ENCODE assay signal across 27 cellular contexts in the genomic region with DNA sequence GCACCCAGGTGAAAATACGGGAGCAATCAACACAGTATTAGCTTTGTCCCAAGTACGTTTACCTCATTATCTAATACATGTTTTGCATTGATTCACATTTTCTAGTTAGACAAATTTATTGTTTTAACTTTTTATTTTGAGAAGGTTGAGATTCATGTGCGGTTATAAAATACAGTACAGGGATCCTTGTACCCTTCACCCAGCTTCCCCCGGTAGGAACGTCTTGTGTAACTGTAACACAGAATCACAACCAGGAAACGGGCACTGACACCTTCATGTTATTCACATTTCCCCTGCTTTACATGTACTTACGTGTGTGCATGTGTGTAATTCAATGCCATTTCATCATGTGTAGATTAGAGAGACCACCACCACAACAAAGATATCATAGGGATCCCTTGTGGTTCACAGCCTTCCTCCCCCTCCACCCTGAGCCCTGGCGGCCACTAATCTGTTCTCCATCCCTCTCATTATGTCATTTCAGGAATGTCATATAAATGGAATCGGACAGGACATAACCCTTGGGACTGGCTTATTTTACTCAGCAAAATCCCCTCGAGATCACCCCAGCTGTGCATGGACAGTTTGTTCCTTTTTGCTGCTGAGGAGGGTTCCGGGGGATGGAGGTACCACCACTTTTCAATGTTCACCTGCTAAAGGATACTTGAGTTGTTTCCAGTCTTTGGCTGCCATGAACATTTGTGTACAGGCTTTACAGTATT. TPM values are rescaled to one million over a fixed set of nuclear protein-coding genes. Genes with fewer than 3 reads are reported as not detected.
"Had no signal": no experiment of that assay in that cellular context is flagged by ENCODE, and none has a peak within 500 bp of the region (broad histone marks: within the 10 kb centered on the region; RNA-seq: fewer than 3 reads in every experiment).

No MANE protein-coding gene starts in this region.

- ATAC-seq: K562 had no signal

- H3K9me3 Mint-ChIP-seq: activated T-helper 1 cell treated with anti-CD3 and anti-CD28 coated beads, Interleukin-12 subunit alpha, Interleukin-12 subunit beta, Interleukin-2, Interleukin-4 antibody, amounts not matched to agents 30 ng/mL and 10 ng/mL and 1 ng/mL, durations not matched to agents 14 hours and 24 hours and 36 hours; T-helper 1 cell treated with Interleukin-12 subunit alpha and Interleukin-12 subunit beta and Interleukin-4 antibody, amounts not matched to agents 30 μg/mL and 1 μg/mL, for 36 hours had no signal

- H3K27me3 ChIP-seq: Peyer's patch had no signal

- H3K27ac Mint-ChIP-seq: activated CD8-positive, alpha-beta memory T cell treated with anti-CD3 and anti-CD28 coated beads, Interleukin-2, amount 10 ng/mL, durations not matched to agents 7 days and 5 days; activated naive CD8-positive, alpha-beta T cell; activated T-cell treated with anti-CD3 and anti-CD28 coated beads, Interleukin-2, amount 50 U/mL, for 24 hours; activated T-helper 1 cell treated with anti-CD3 and anti-CD28 coated beads, Interleukin-12 subunit alpha, Interleukin-12 subunit beta, Interleukin-2, Interleukin-4 antibody, amounts not matched to agents 30 ng/mL and 10 ng/mL and 1 ng/mL, durations not matched to agents 14 hours and 24 hours and 36 hours; brain; T-helper 1 cell treated with Interleukin-12 subunit alpha and Interleukin-12 subunit beta and Interleukin-4 antibody, amounts not matched to agents 30 μg/mL and 1 μg/mL, for 36 hours had no signal

- H3K27me3 Mint-ChIP-seq: activated naive CD8-positive, alpha-beta T cell had no signal

- H3K4me3 Mint-ChIP-seq: activated CD8-positive, alpha-beta memory T cell treated with anti-CD3 and anti-CD28 coated beads, Interleukin-2, amount 10 ng/mL, durations not matched to agents 7 days and 5 days; activated naive CD8-positive, alpha-beta T cell; activated T-cell treated with anti-CD3 and anti-CD28 coated beads, Interleukin-2, amount 50 U/mL, for 24 hours; activated T-helper 1 cell treated with anti-CD3 and anti-CD28 coated beads, Interleukin-12 subunit alpha, Interleukin-12 subunit beta, Interleukin-2, Interleukin-4 antibody, amounts not matched to agents 30 ng/mL and 10 ng/mL and 1 ng/mL, durations not matched to agents 14 hours and 24 hours and 36 hours; brain; T-helper 1 cell treated with Interleukin-12 subunit alpha and Interleukin-12 subunit beta and Interleukin-4 antibody, amounts not matched to agents 30 μg/mL and 1 μg/mL, for 36 hours had no signal

- H3K9me3 ChIP-seq: Peyer's patch had no signal

- H3K36me3 Mint-ChIP-seq: activated CD8-positive, alpha-beta memory T cell treated with anti-CD3 and anti-CD28 coated beads, Interleukin-2, amount 10 ng/mL, durations not matched to agents 7 days and 5 days; activated naive CD8-positive, alpha-beta T cell; brain had no signal

- H3K4me1 Mint-ChIP-seq: brain had no signal

- H3K4me3 ChIP-seq: K562, Peyer's patch had no signal

- DNase-seq: activated CD4-positive, alpha-beta T cell treated with anti-CD3 and anti-CD28 coated beads for 4 hours; activated CD4-positive, alpha-beta T cell treated with anti-CD3 and anti-CD28 coated beads, Interleukin-2, amount 50 U/mL, for 48 hours; activated CD8-positive, alpha-beta memory T cell treated with anti-CD3 and anti-CD28 coated beads, Interleukin-2, amount 10 ng/mL, durations not matched to agents 7 days and 5 days; activated effector memory CD4-positive, alpha-beta T cell treated with Interleukin-2 at 50 U/mL for 16 hours; activated naive CD4-positive, alpha-beta T cell; activated T-cell treated with anti-CD3 and anti-CD28 coated beads, Interleukin-2, amount 50 U/mL, for 24 hours; amygdala; Karpas-422; NCI-H1417; NCI-H1694; NCI-H2029; NCI-H2107; NCI-H2171 treated with DMSO at 0.1 percent for 48 hours; NCI-H226; NCI-H510A; NCI-H526 treated with DMSO at 0.1 percent for 48 hours; NCI-H82; Peyer's patch; SHP77 treated with DMSO at 0.1 percent for 48 hours had no signal

- H3K27ac ChIP-seq: Peyer's patch, RWPE1 had no signal

- H3K36me3 ChIP-seq: Peyer's patch had no signal

RNA-seq across cellular contexts. Expression of a gene that starts 46.5 kb away (rescaled TPM):
- total RNA-seq: activated CD8-positive, alpha-beta memory T cell treated with anti-CD3 and anti-CD28 coated beads, Interleukin-2, amount 10 ng/mL, durations not matched to agents 7 days and 5 days; activated T-helper 1 cell treated with anti-CD3 and anti-CD28 coated beads, Interleukin-12 subunit alpha, Interleukin-12 subunit beta, Interleukin-2, Interleukin-4 antibody, amounts not matched to agents 30 ng/mL and 10 ng/mL and 1 ng/mL, durations not matched to agents 14 hours and 24 hours and 36 hours; astrocyte; Peyer's patch; SK-MEL-5 had no signal
